ENCODE assay signal across 17 cellular contexts in genomic region chr17:12998461-12998860, GRCh38. TPM values are rescaled to one million over a fixed set of nuclear protein-coding genes. Genes with fewer than 3 reads are reported as not detected.
DNase-seq lines count a peak whose midpoint lies in the region; ATAC-seq and TF ChIP-seq lines count a peak whose summit lies in the region.
"Had no signal": no experiment of that assay in that cellular context is flagged by ENCODE, and none has a peak within 500 bp of the region (broad histone marks: within the 10 kb centered on the region; RNA-seq: fewer than 3 reads in every experiment).

No MANE protein-coding gene starts in this region.

- H3K27me3 Mint-ChIP-seq in osteocyte (ENCODE audit: unreplicated experiment): no peaks in the 10 kb centered on the region
- H3K27me3 Mint-ChIP-seq: CD4-positive, alpha-beta memory T cell; CD4-positive, CD25-positive, alpha-beta regulatory T cell; CD8-positive, alpha-beta memory T cell had no signal

- no peaks in the 10 kb centered on the region for H3K4me1 Mint-ChIP-seq in osteocyte (ENCODE audit: unreplicated experiment)
- H3K4me1 Mint-ChIP-seq: CD14-positive monocyte had no signal

- ATAC-seq in heart right ventricle (no peak), RWPE2 (ENCODE audit: low read depth) (no peak)

- H3K36me3 ChIP-seq in heart right ventricle (peaks cover 3 to 100% (median 86%) of the 10 kb centered on the region in 9 donors), RWPE2 (ENCODE audit: low read depth) (peaks cover 95% of the 10 kb centered on the region)

- H3K4me3 Mint-ChIP-seq in osteocyte (ENCODE audit: unreplicated experiment): no peak overlapping the region
- H3K4me3 Mint-ChIP-seq: CD14-positive monocyte; CD4-positive, alpha-beta memory T cell; CD4-positive, CD25-positive, alpha-beta regulatory T cell; CD8-positive, alpha-beta memory T cell had no signal

- peaks cover 0 to 6% (median 0%) of the 10 kb centered on the region in 9 donors for H3K4me1 ChIP-seq in heart right ventricle
- no peaks in the 10 kb centered on the region for H3K4me1 ChIP-seq in RWPE2 (ENCODE audit: insufficient read depth, poor library complexity, severe bottlenecking)
- H3K4me1 ChIP-seq: BE2C had no signal

- WGBS in heart right ventricle, 2 donors: 90 to 91% methylated on average over 8 of the region's 8 CpGs

- H3K9me3 ChIP-seq in heart right ventricle (no peaks in the 10 kb centered on the region), RWPE2 (ENCODE audit: severe bottlenecking) (no peaks in the 10 kb centered on the region)
- H3K9me3 ChIP-seq: BE2C, BLaER1 had no signal

- no peak overlapping the region for H3K27ac Mint-ChIP-seq in osteocyte (ENCODE audit: unreplicated experiment)
- H3K27ac Mint-ChIP-seq: CD4-positive, CD25-positive, alpha-beta regulatory T cell; CD8-positive, alpha-beta memory T cell had no signal

- H3K27ac ChIP-seq in heart right ventricle (no peak overlapping the region), RWPE2 (ENCODE audit: poor library complexity, severe bottlenecking) (no peak overlapping the region)
- H3K27ac ChIP-seq: BLaER1 had no signal

- no peak overlapping the region for H3K4me3 ChIP-seq in heart right ventricle
- H3K4me3 ChIP-seq in RWPE2 (ENCODE audit: severe bottlenecking): no peak overlapping the region
- H3K4me3 ChIP-seq: BLaER1 had no signal

- DNase-seq in cardiac septum (ENCODE audit: low spot score): peak; percentile 29
- DNase-seq in heart right ventricle: no peak
- DNase-seq in RWPE2 (ENCODE audit: low spot score): peak; percentile 31
- DNase-seq in osteocyte (ENCODE audit: extremely low spot score, unreplicated experiment): no peak
- DNase-seq in SKM-1 treated with dmso at 0.1 percent for 144 hours (lab: John Stamatoyannopoulos, UW; ENCODE audit: unreplicated experiment): no peak
- DNase-seq: 8988T; ACHN; BE2C; C1 segment of cervical spinal cord; CD4-positive, alpha-beta memory T cell; CD4-positive, CD25-positive, alpha-beta regulatory T cell; CD8-positive, alpha-beta memory T cell; COR-L47; DMS79 treated with DMSO at 0.1 percent for 48 hours; GF-D8 had no signal

- intact Hi-C loops in cardiac septum (cut with DNase I): no loop called here
- intact Hi-C loops in heart right ventricle (cut with DNase I): loop anchor here in 2 of 10 donors (10.0 kb wide), 2 partner anchors 244 to 814 kb away; no protein-coding TSS in a partner anchor

- TF ChIP-seq CTCF in heart right ventricle (IDR thresholded peaks at IDR 0.05): no peak
- no peak for TF ChIP-seq CTCF in RWPE2 (IDR thresholded peaks at IDR 0.05; ENCODE audit: poor library complexity, severe bottlenecking)
- no peak for TF ChIP-seq CTCF in osteocyte (IDR thresholded peaks at IDR 0.05)

- H3K27me3 ChIP-seq in heart right ventricle (no peaks in the 10 kb centered on the region), RWPE2 (ENCODE audit: insufficient read depth, poor library complexity, severe bottlenecking) (no peaks in the 10 kb centered on the region)
- H3K27me3 ChIP-seq: BE2C, BLaER1 had no signal

- H3K9me3 Mint-ChIP-seq in osteocyte (ENCODE audit: unreplicated experiment): no peaks in the 10 kb centered on the region
- H3K9me3 Mint-ChIP-seq: CD4-positive, alpha-beta memory T cell; CD4-positive, CD25-positive, alpha-beta regulatory T cell; CD8-positive, alpha-beta memory T cell had no signal

- H3K36me3 Mint-ChIP-seq in osteocyte (ENCODE audit: unreplicated experiment): peaks cover 44% of the 10 kb centered on the region

RNA-seq across cellular contexts. Expression of gene ELAC2, which starts 19.4 kb away (rescaled TPM):
- total RNA-seq in cardiac septum (52.2 TPM), heart right ventricle (10 to 100 TPM; 54.2 to 76.8 (median 64.1) TPM), osteocyte (49.5 and 51.8 TPM in 2 replicates)
- 10 to 100 TPM; 32.3 to 50.4 TPM for polyA plus RNA-seq in heart right ventricle

Comparison
In these comparisons a context has a peak if more than half of its experiments do, and no peak if none do; other contexts are left out.
1. DNase-seq: peak in cardiac septum (single experiment) and RWPE2 (single experiment); none in heart right ventricle (0 of 2), osteocyte (single experiment) and SKM-1 treated with dmso at 0.1 percent for 144 hours (single experiment).